ENCODE assay signal across 8 cellular contexts in genomic region chr1:172380441-172381244, GRCh38. TPM values are rescaled to one million over a fixed set of nuclear protein-coding genes. Genes with fewer than 3 reads are reported as not detected.
DNase-seq lines count a peak whose midpoint lies in the region; ATAC-seq and TF ChIP-seq lines count a peak whose summit lies in the region.

No MANE protein-coding gene starts in this region.

- peaks cover 25 to 45% (median 41%) of the 10 kb centered on the region in 3 donors for H3K4me1 Mint-ChIP-seq in CD8-positive, alpha-beta memory T cell
- H3K4me1 Mint-ChIP-seq in activated T-helper 2 cell treated with anti-CD3 and anti-CD28 coated beads, Interferon-gamma antibody, Interleukin-2, Interleukin-4, amounts not matched to agents 10 μg/mL and 5 μg/mL and 100 μg/mL, durations not matched to agents 14 hours and 24 hours and 36 hours (ENCODE audit: low read depth), result peaks cover 26% of the 10 kb centered on the region
- peaks cover 66% of the 10 kb centered on the region for H3K4me1 Mint-ChIP-seq in type B pancreatic cell (ENCODE audit: unreplicated experiment)

- peak overlapping the region; percentile 9 for H3K4me3 ChIP-seq in CD8-positive, alpha-beta memory T cell (ENCODE audit: low read length)

- H3K27ac ChIP-seq in CD8-positive, alpha-beta memory T cell (ENCODE audit: low read depth, low read length), result no peak overlapping the region

- intact Hi-C loops in activated T-helper 2 cell treated with anti-CD3 and anti-CD28 coated beads, Interferon-gamma antibody, Interleukin-2, Interleukin-4, amounts not matched to agents 10 μg/mL and 5 μg/mL and 100 μg/mL, durations not matched to agents 14 hours and 24 hours and 36 hours (cut with micrococcal nuclease), result loop anchor here (1.0 to 2.0 kb wide), 4 partner anchors 14 to 200 kb away; no protein-coding TSS in a partner anchor

- CTCF ChIA-PET in CD8-positive, alpha-beta memory T cell (lab: Charles Lee), result interaction anchor here (0.8 to 1.4 kb wide), 6 partner anchors 10 to 113 kb away, joined by 3 to 14 read pairs (median 3); partner anchors contain the start of gene PIGC

- TF ChIP-seq CTCF in type B pancreatic cell (conservative IDR thresholded peaks at IDR 0.05), result no peak

- H3K27ac Mint-ChIP-seq in CD8-positive, alpha-beta memory T cell, result peak overlapping the region; percentile 54 to 96 (median 84)
- peak overlapping the region; percentile 80 for H3K27ac Mint-ChIP-seq in activated T-helper 2 cell treated with anti-CD3 and anti-CD28 coated beads, Interferon-gamma antibody, Interleukin-2, Interleukin-4, amounts not matched to agents 10 μg/mL and 5 μg/mL and 100 μg/mL, durations not matched to agents 14 hours and 24 hours and 36 hours
- peak overlapping the region; percentile 20 for H3K27ac Mint-ChIP-seq in type B pancreatic cell

- ATAC-seq in GM19372 (IDR thresholded peaks at IDR 0.05; ENCODE audit: low read depth, unreplicated experiment), result peak; percentile 81
- ATAC-seq in HG03354 (IDR thresholded peaks at IDR 0.05; ENCODE audit: poor library complexity, severe bottlenecking, unreplicated experiment), result peak; percentile 93

- H3K4me3 Mint-ChIP-seq in CD8-positive, alpha-beta memory T cell, result peak overlapping the region; percentile 49 to 82 (median 73)
- peak overlapping the region; percentile 52 for H3K4me3 Mint-ChIP-seq in activated T-helper 2 cell treated with anti-CD3 and anti-CD28 coated beads, Interferon-gamma antibody, Interleukin-2, Interleukin-4, amounts not matched to agents 10 μg/mL and 5 μg/mL and 100 μg/mL, durations not matched to agents 14 hours and 24 hours and 36 hours (ENCODE audit: low read depth)
- peak overlapping the region; percentile 26 for H3K4me3 Mint-ChIP-seq in type B pancreatic cell

- no peaks in the 10 kb centered on the region for H3K9me3 ChIP-seq in CD8-positive, alpha-beta memory T cell (ENCODE audit: low read length)

- DNase-seq in CD8-positive, alpha-beta memory T cell, result peak in 4 of 5 donors; percentile 3 to 55 (median 54)
- no peak for DNase-seq in activated T-helper 2 cell treated with anti-CD3 and anti-CD28 coated beads, Interferon-gamma antibody, Interleukin-2, Interleukin-4, amounts not matched to agents 10 μg/mL and 5 μg/mL and 100 μg/mL, durations not matched to agents 14 hours and 24 hours and 36 hours (ENCODE audit: low spot score)
- DNase-seq in type B pancreatic cell (ENCODE audit: extremely low spot score, unreplicated experiment) (no peak), NCI-H2107 treated with DMSO at 0.1 percent for 48 hours (lab: John Stamatoyannopoulos, UW; ENCODE audit: unreplicated experiment) (no peak), HPDE6-E6E7 (ENCODE audit: extremely low spot score) (no peak), middle frontal gyrus (ENCODE audit: extremely low spot score, low spot score) (no peak)

- peaks cover 21% of the 10 kb centered on the region for H3K4me1 ChIP-seq in CD8-positive, alpha-beta memory T cell (ENCODE audit: insufficient read depth, low read length)

- H3K27me3 ChIP-seq in CD8-positive, alpha-beta memory T cell (ENCODE audit: insufficient read depth, low read length, poor library complexity, severe bottlenecking), result no peaks in the 10 kb centered on the region

- POLR2A ChIA-PET in CD8-positive, alpha-beta memory T cell (lab: Charles Lee), result interaction anchor here (0.6 to 1.5 kb wide), 6 partner anchors 14 to 284 kb away, joined by 4 to 15 read pairs (median 6); no protein-coding TSS in a partner anchor

- H3K36me3 Mint-ChIP-seq in CD8-positive, alpha-beta memory T cell, result peaks cover 0 to 4% (median 0%) of the 10 kb centered on the region in 3 donors
- no peaks in the 10 kb centered on the region for H3K36me3 Mint-ChIP-seq in activated T-helper 2 cell treated with anti-CD3 and anti-CD28 coated beads, Interferon-gamma antibody, Interleukin-2, Interleukin-4, amounts not matched to agents 10 μg/mL and 5 μg/mL and 100 μg/mL, durations not matched to agents 14 hours and 24 hours and 36 hours (ENCODE audit: low read depth)
- H3K36me3 Mint-ChIP-seq in type B pancreatic cell, result peaks cover 5% of the 10 kb centered on the region

- H3K9me3 Mint-ChIP-seq in CD8-positive, alpha-beta memory T cell, result no peaks in the 10 kb centered on the region
- no peaks in the 10 kb centered on the region for H3K9me3 Mint-ChIP-seq in activated T-helper 2 cell treated with anti-CD3 and anti-CD28 coated beads, Interferon-gamma antibody, Interleukin-2, Interleukin-4, amounts not matched to agents 10 μg/mL and 5 μg/mL and 100 μg/mL, durations not matched to agents 14 hours and 24 hours and 36 hours
- no peaks in the 10 kb centered on the region for H3K9me3 Mint-ChIP-seq in type B pancreatic cell

- no peaks in the 10 kb centered on the region for H3K36me3 ChIP-seq in CD8-positive, alpha-beta memory T cell (ENCODE audit: insufficient read depth, low read length)

- H3K27me3 Mint-ChIP-seq in CD8-positive, alpha-beta memory T cell, result no peaks in the 10 kb centered on the region
- H3K27me3 Mint-ChIP-seq in activated T-helper 2 cell treated with anti-CD3 and anti-CD28 coated beads, Interferon-gamma antibody, Interleukin-2, Interleukin-4, amounts not matched to agents 10 μg/mL and 5 μg/mL and 100 μg/mL, durations not matched to agents 14 hours and 24 hours and 36 hours (ENCODE audit: low read depth), result no peaks in the 10 kb centered on the region
- no peaks in the 10 kb centered on the region for H3K27me3 Mint-ChIP-seq in type B pancreatic cell

RNA-seq across cellular contexts. Expression of gene C1orf105, which starts 39.8 kb away (rescaled TPM):
- total RNA-seq in CD8-positive, alpha-beta memory T cell, result not detected
- not detected for polyA plus RNA-seq in CD8-positive, alpha-beta memory T cell
- total RNA-seq in activated T-helper 2 cell treated with anti-CD3 and anti-CD28 coated beads, Interferon-gamma antibody, Interleukin-2, Interleukin-4, amounts not matched to agents 10 μg/mL and 5 μg/mL and 100 μg/mL, durations not matched to agents 14 hours and 24 hours and 36 hours, result not detected in 2 replicates
- total RNA-seq in type B pancreatic cell (ENCODE audit: low replicate concordance), result 2.3 TPM in 1 of 2 replicates, not detected in the other

Comparison
In these comparisons a context has a peak if more than half of its experiments do, and no peak if none do; other contexts are left out.
1. DNase-seq: peak in CD8-positive, alpha-beta memory T cell (4 of 5); none in activated T-helper 2 cell treated with anti-CD3 and anti-CD28 coated beads, Interferon-gamma antibody, Interleukin-2, Interleukin-4, amounts not matched to agents 10 μg/mL and 5 μg/mL and 100 μg/mL, durations not matched to agents 14 hours and 24 hours and 36 hours (single experiment), type B pancreatic cell (single experiment), NCI-H2107 treated with DMSO at 0.1 percent for 48 hours (single experiment), HPDE6-E6E7 (single experiment) and middle frontal gyrus (single experiment).
2. H3K27ac Mint-ChIP-seq: peak in every context shown above with its lines; median percentile 84 in CD8-positive, alpha-beta memory T cell; 80 in activated T-helper 2 cell treated with anti-CD3 and anti-CD28 coated beads, Interferon-gamma antibody, Interleukin-2, Interleukin-4, amounts not matched to agents 10 μg/mL and 5 μg/mL and 100 μg/mL, durations not matched to agents 14 hours and 24 hours and 36 hours; 20 in type B pancreatic cell.
3. Peak in every context shown above with its lines, with median percentiles within 50 percentile points of each other: H3K4me3 Mint-ChIP-seq.